In genomic region chr20:17533396-17533795, GRCh38 we compare ENCODE assay signal across 9 cellular contexts. TPM values are rescaled to one million over a fixed set of nuclear protein-coding genes. Genes with fewer than 3 reads are reported as not detected.
A peak's percentile ranks its signal among the peaks of the same experiment; 100 is the strongest.
DNase-seq lines count a peak whose midpoint lies in the region; ATAC-seq and TF ChIP-seq lines count a peak whose summit lies in the region.
"Had no signal": no experiment of that assay in that cellular context is flagged by ENCODE, and none has a peak within 500 bp of the region (broad histone marks: within the 10 kb centered on the region; RNA-seq: fewer than 3 reads in every experiment).

No MANE protein-coding gene starts in this region.

- CTCF ChIA-PET in activated CD4-positive, alpha-beta memory T cell treated with anti-CD3 and anti-CD28 coated beads for 36 hours (lab: Charles Lee) = interaction anchor here (1.0 to 1.5 kb wide), 3 partner anchors 27 to 38 kb away, joined by 3 to 4 read pairs (median 3); no protein-coding TSS in a partner anchor

- peaks cover 0 to 13% (median 4%) of the 10 kb centered on the region in 4 donors for H3K4me1 ChIP-seq in Peyer's patch

- H3K27ac Mint-ChIP-seq in activated CD4-positive, alpha-beta memory T cell treated with anti-CD3 and anti-CD28 coated beads for 36 hours = no peak overlapping the region

- H3K36me3 Mint-ChIP-seq in activated CD4-positive, alpha-beta memory T cell treated with anti-CD3 and anti-CD28 coated beads for 36 hours = no peaks in the 10 kb centered on the region

- no peaks in the 10 kb centered on the region for H3K9me3 ChIP-seq in Peyer's patch

- no peaks in the 10 kb centered on the region for H3K9me3 Mint-ChIP-seq in activated CD4-positive, alpha-beta memory T cell treated with anti-CD3 and anti-CD28 coated beads for 36 hours

- no peak for TF ChIP-seq CTCF in Peyer's patch (IDR thresholded peaks at IDR 0.05)

- no peak overlapping the region for H3K4me3 ChIP-seq in Peyer's patch
- H3K4me3 ChIP-seq: PC-9 had no signal

- H3K27me3 ChIP-seq in Peyer's patch = no peaks in the 10 kb centered on the region

- H3K27me3 Mint-ChIP-seq in activated CD4-positive, alpha-beta memory T cell treated with anti-CD3 and anti-CD28 coated beads for 36 hours = peaks cover 7% of the 10 kb centered on the region

- no peak overlapping the region for H3K4me3 Mint-ChIP-seq in activated CD4-positive, alpha-beta memory T cell treated with anti-CD3 and anti-CD28 coated beads for 36 hours

- no peaks in the 10 kb centered on the region for H3K36me3 ChIP-seq in Peyer's patch

- TF ChIP-seq POLR2A in Peyer's patch (IDR thresholded peaks at IDR 0.05) = no peak

- H3K4me1 Mint-ChIP-seq in activated CD4-positive, alpha-beta memory T cell treated with anti-CD3 and anti-CD28 coated beads for 36 hours (ENCODE audit: low read depth) = peaks cover 21% of the 10 kb centered on the region

- ATAC-seq in GM18873 (IDR thresholded peaks at IDR 0.05; ENCODE audit: low FRiP score, unreplicated experiment) = no peak
- ATAC-seq in GM19452 (IDR thresholded peaks at IDR 0.05; ENCODE audit: unreplicated experiment) = no peak

- POLR2A ChIA-PET in activated CD4-positive, alpha-beta memory T cell treated with anti-CD3 and anti-CD28 coated beads for 36 hours (lab: Charles Lee) = interaction anchor here (0.6 kb wide), 1 partner anchor 323 kb away, joined by 3 read pairs; no protein-coding TSS in a partner anchor

- DNase-seq in DMS153 (lab: John Stamatoyannopoulos, UW) = peak; percentile 35
- no peak for DNase-seq in DMS153 treated with DMSO at 0.1 percent for 48 hours (lab: John Stamatoyannopoulos, UW; ENCODE audit: unreplicated experiment)
- DNase-seq in NCI-H1048 (lab: John Stamatoyannopoulos, UW) = peak; percentile 4
- peak; percentile 22 for DNase-seq in activated CD4-positive, alpha-beta memory T cell treated with anti-CD3 and anti-CD28 coated beads for 36 hours
- DNase-seq in lung microvascular endothelial cell (ENCODE audit: low read depth in 2 of 2) = peak; percentile 28 to 36
- no peak for DNase-seq in Peyer's patch

- intact Hi-C loops in activated CD4-positive, alpha-beta memory T cell treated with anti-CD3 and anti-CD28 coated beads for 36 hours (cut with micrococcal nuclease) = loop anchor here (5.0 to 10.0 kb wide), 3 partner anchors 134 to 601 kb away; partner anchors contain the start of genes KAT14, MGME1, PET117 and SNX5

- no peak overlapping the region for H3K27ac ChIP-seq in Peyer's patch
- H3K27ac ChIP-seq: PC-9 had no signal

RNA-seq across cellular contexts. Expression of gene BFSP1, which starts 2.2 kb away (rescaled TPM):
- total RNA-seq in activated CD4-positive, alpha-beta memory T cell treated with anti-CD3 and anti-CD28 coated beads for 36 hours = under 1 TPM; 0.34 to 0.36 TPM
- total RNA-seq in lung microvascular endothelial cell = 0.60 and 1.7 TPM in 2 replicates
- 1 to 10 TPM in 1 of 4 donors, under 1 TPM in 1, not detected in 2; 0.57 to 2.5 TPM for total RNA-seq in Peyer's patch

RNA-seq across cellular contexts. Expression of gene DSTN, which starts 36.5 kb away (rescaled TPM):
- 10 to 100 TPM; 91.2 to 94.3 TPM for total RNA-seq in activated CD4-positive, alpha-beta memory T cell treated with anti-CD3 and anti-CD28 coated beads for 36 hours
- total RNA-seq in lung microvascular endothelial cell (59.3 and 87.4 TPM in 2 replicates), Peyer's patch (100 to 1,000 TPM; 111 to 151 (median 117) TPM)

Comparison
In these comparisons a context has a peak if more than half of its experiments do, and no peak if none do; other contexts are left out.
1. DNase-seq: peak in DMS153 (single experiment), NCI-H1048 (single experiment), activated CD4-positive, alpha-beta memory T cell treated with anti-CD3 and anti-CD28 coated beads for 36 hours (single experiment) and lung microvascular endothelial cell (2 of 2); none in DMS153 treated with DMSO at 0.1 percent for 48 hours (single experiment) and Peyer's patch (0 of 3).